In the genomic region with DNA sequence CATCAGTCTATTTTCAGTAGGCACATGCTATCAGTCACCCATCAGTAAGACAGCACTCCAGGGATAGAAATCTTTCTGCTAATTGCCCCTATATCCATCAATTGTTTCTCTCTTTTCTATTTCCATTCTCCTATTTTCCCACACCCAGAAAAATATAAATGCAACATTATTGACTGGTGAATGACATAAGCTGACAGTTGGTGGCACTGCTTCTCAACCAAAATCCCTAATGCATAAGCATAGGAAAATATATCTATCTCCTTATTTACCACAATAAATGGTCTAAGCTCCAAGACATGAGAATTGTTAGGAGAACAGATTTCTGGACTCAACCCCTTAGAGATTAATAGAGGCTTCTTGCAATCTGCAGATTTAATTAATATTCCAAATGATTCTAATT, we compare ENCODE assay signal across 23 cellular contexts.
DNase-seq lines count a peak whose midpoint lies in the region; TF ChIP-seq lines count a peak whose summit lies in the region.
"Had no signal": no experiment of that assay in that cellular context is flagged by ENCODE, and none has a peak within 500 bp of the region (broad histone marks: within the 10 kb centered on the region; RNA-seq: fewer than 3 reads in every experiment).

No MANE protein-coding gene starts in this region.

- no peaks in the 10 kb centered on the region for H3K36me3 ChIP-seq in smooth muscle cell (ENCODE audit: low read depth)
- H3K36me3 ChIP-seq: lower lobe of right lung, spleen had no signal

- no peak overlapping the region for H3K27ac ChIP-seq in VCaP
- no peak overlapping the region for H3K27ac ChIP-seq in smooth muscle cell (ENCODE audit: low read depth)
- H3K27ac ChIP-seq: epithelial cell of prostate, foreskin keratinocyte, lower lobe of right lung, SK-N-MC, spleen had no signal

- no peaks in the 10 kb centered on the region for H3F3A ChIP-seq in smooth muscle cell (ENCODE audit: low read depth)

- no peak overlapping the region for H3K4me3 ChIP-seq in smooth muscle cell
- H3K4me3 ChIP-seq: GM12878, lower lobe of right lung, SK-N-MC, spleen had no signal

- no peaks in the 10 kb centered on the region for H3K79me2 ChIP-seq in smooth muscle cell (ENCODE audit: low read depth)

- no peaks in the 10 kb centered on the region for H3K4me1 ChIP-seq in smooth muscle cell (ENCODE audit: low read depth)
- H3K4me1 ChIP-seq: foreskin keratinocyte, lower lobe of right lung, spleen had no signal

- no peaks in the 10 kb centered on the region for H3K9me3 ChIP-seq in smooth muscle cell (replicated peaks; ENCODE audit: low read depth)
- H3K9me3 ChIP-seq: lower lobe of right lung, spleen had no signal

- no peak overlapping the region for H2AFZ ChIP-seq in smooth muscle cell (ENCODE audit: low read depth)

- H3K27me3 ChIP-seq in smooth muscle cell (ENCODE audit: low read depth), result peaks cover 4% of the 10 kb centered on the region
- H3K27me3 ChIP-seq: foreskin keratinocyte, spleen had no signal

- H3K4me2 ChIP-seq in smooth muscle cell, result no peak overlapping the region

- TF ChIP-seq CTCF in VCaP (conservative IDR thresholded peaks at IDR 0.05) (peak; percentile 71), smooth muscle cell (IDR thresholded peaks at IDR 0.05; ENCODE audit: borderline replicate concordance, insufficient read depth, poor library complexity, severe bottlenecking) (peak; percentile 17)

- H3K9ac ChIP-seq in smooth muscle cell (ENCODE audit: low read depth), result no peak overlapping the region

- H4K20me1 ChIP-seq in smooth muscle cell (ENCODE audit: low read depth), result no peaks in the 10 kb centered on the region

- DNase-seq in NCI-H446 treated with DMSO at 0.1 percent for 48 hours (lab: John Stamatoyannopoulos, UW) (peak; percentile 3), NCI-H446 (lab: John Stamatoyannopoulos, UW) (no peak), NCI-H2227 (lab: John Stamatoyannopoulos, UW; ENCODE audit: unreplicated experiment) (peak; percentile 18), smooth muscle cell (lab: John Stamatoyannopoulos, UW; ENCODE audit: unreplicated experiment) (no peak), KG1 (lab: John Stamatoyannopoulos, UW) (no peak), middle frontal gyrus (ENCODE audit: extremely low spot score, low spot score) (no peak), DMS114 treated with DMSO at 0.1 percent for 48 hours (lab: John Stamatoyannopoulos, UW; ENCODE audit: unreplicated experiment) (no peak)
- DNase-seq: activated CD4-positive, CD25-positive, alpha-beta regulatory T cell treated with anti-CD3 and anti-CD28 coated beads, Interleukin-2, amount 50 U/mL, for 72 hours; activated naive CD4-positive, alpha-beta T cell treated with anti-CD3 and anti-CD28 coated beads, Interleukin-2, amount 50 U/mL, for 16 hours; activated T-cell treated with anti-CD3 and anti-CD28 coated beads, Interleukin-2, amount 50 U/mL, for 48 hours; anterior cingulate cortex; C1 segment of cervical spinal cord; foreskin keratinocyte; GF-D8; GOT3; lower lobe of right lung; NCI-H187; NCI-H524; spleen had no signal

Comparison
In these comparisons a context has a peak if more than half of its experiments do, and no peak if none do; other contexts are left out.
1. DNase-seq: peak in NCI-H446 treated with DMSO at 0.1 percent for 48 hours (single experiment) and NCI-H2227 (single experiment); none in NCI-H446 (0 of 2), smooth muscle cell (single experiment), KG1 (single experiment), middle frontal gyrus (single experiment) and DMS114 treated with DMSO at 0.1 percent for 48 hours (single experiment).